In genomic region chr5:44001675-44002380, GRCh38 we compare ENCODE assay signal across 14 cellular contexts.
"Had no signal": no experiment of that assay in that cellular context is flagged by ENCODE, and none has a peak within 500 bp of the region (broad histone marks: within the 10 kb centered on the region; RNA-seq: fewer than 3 reads in every experiment).

No MANE protein-coding gene starts in this region.

- H3K4me3 ChIP-seq: ascending aorta, cardiac muscle cell, colonic mucosa, mucosa of descending colon, psoas muscle, sigmoid colon, uterus had no signal

- H3K27me3 Mint-ChIP-seq: activated naive CD8-positive, alpha-beta T cell treated with anti-CD3 and anti-CD28 coated beads, Interleukin-2, amount 10 ng/mL, durations not matched to agents 7 days and 5 days had no signal

- H3K27ac ChIP-seq: ascending aorta, cardiac muscle cell, colonic mucosa, psoas muscle, sigmoid colon, uterus had no signal

- H3K4me1 ChIP-seq: colonic mucosa, psoas muscle, uterus had no signal

- H3K36me3 Mint-ChIP-seq: activated naive CD8-positive, alpha-beta T cell treated with anti-CD3 and anti-CD28 coated beads, Interleukin-2, amount 10 ng/mL, durations not matched to agents 7 days and 5 days; naive thymus-derived CD8-positive, alpha-beta T cell had no signal

- H3K4me1 Mint-ChIP-seq: activated naive CD8-positive, alpha-beta T cell treated with anti-CD3 and anti-CD28 coated beads, Interleukin-2, amount 10 ng/mL, durations not matched to agents 7 days and 5 days; naive thymus-derived CD8-positive, alpha-beta T cell had no signal

- ATAC-seq: activated T-cell treated with anti-CD3 and anti-CD28 coated beads, Interleukin-2, amount 50 U/mL, for 72 hours; mucosa of descending colon; naive thymus-derived CD8-positive, alpha-beta T cell; psoas muscle had no signal

- H3K27me3 ChIP-seq: ascending aorta, cardiac muscle cell, colonic mucosa, sigmoid colon, uterus had no signal

- H3K4me3 Mint-ChIP-seq: activated naive CD8-positive, alpha-beta T cell treated with anti-CD3 and anti-CD28 coated beads, Interleukin-2, amount 10 ng/mL, durations not matched to agents 7 days and 5 days; activated T-cell treated with anti-CD3 and anti-CD28 coated beads, Interleukin-2, amount 50 U/mL, for 72 hours; naive thymus-derived CD8-positive, alpha-beta T cell had no signal

- H3K9me3 ChIP-seq: ascending aorta, colonic mucosa, psoas muscle, sigmoid colon, uterus had no signal

- DNase-seq: activated CD4-positive, alpha-beta T cell treated with anti-CD3 and anti-CD28 coated beads for 1 hour; activated CD4-positive, alpha-beta T cell treated with anti-CD3 and anti-CD28 coated beads, Interleukin-2, amount 50 U/mL, for 48 hours; activated naive CD8-positive, alpha-beta T cell treated with anti-CD3 and anti-CD28 coated beads, Interleukin-2, amount 10 ng/mL, durations not matched to agents 7 days and 5 days; activated T-cell treated with anti-CD3 and anti-CD28 coated beads, Interleukin-2, amount 50 U/mL, for 72 hours; colonic mucosa; mucosa of descending colon; naive thymus-derived CD8-positive, alpha-beta T cell; psoas muscle; sigmoid colon; stimulated activated CD4-positive, alpha-beta T cell treated with anti-CD3 and anti-CD28 coated beads, Interleukin-12 subunit alpha, Interleukin-12 subunit beta, amount 100 ng/mL, for 4 hours; stimulated activated CD4-positive, alpha-beta T cell treated with anti-CD3 and anti-CD28 coated beads, Interleukin-2, amount 100 ng/mL, for 48 hours; uterus had no signal

- H3K36me3 ChIP-seq: ascending aorta, cardiac muscle cell, colonic mucosa, sigmoid colon, uterus had no signal

- H3K27ac Mint-ChIP-seq: activated naive CD8-positive, alpha-beta T cell treated with anti-CD3 and anti-CD28 coated beads, Interleukin-2, amount 10 ng/mL, durations not matched to agents 7 days and 5 days; activated T-cell treated with anti-CD3 and anti-CD28 coated beads, Interleukin-2, amount 50 U/mL, for 72 hours; naive thymus-derived CD8-positive, alpha-beta T cell had no signal
